1 cellular context compared by ENCODE assay signal in genomic region chr11:62879150-62879549, GRCh38.
TF ChIP-seq lines count a peak whose summit lies in the region.

No MANE protein-coding gene starts in this region.

TF ChIP-seq in IMR-90, 13 proteins besides CTCF, POLR2A, EP300 and RAD21 (continued from another document):
- TF ChIP-seq USF2 (IDR thresholded peaks at IDR 0.05; ENCODE audit: low read depth, low read length) (no peak), RFX5 (IDR thresholded peaks at IDR 0.05; ENCODE audit: low read depth, low read length) (no peak), RCOR1 (IDR thresholded peaks at IDR 0.05; ENCODE audit: insufficient replicate concordance, low read length) (no peak), FOS (IDR thresholded peaks at IDR 0.05; ENCODE audit: low read depth, low read length) (no peak), ELK1 (IDR thresholded peaks at IDR 0.05; ENCODE audit: borderline replicate concordance, low read depth, low read length) (no peak), MXI1 (IDR thresholded peaks at IDR 0.05; ENCODE audit: borderline replicate concordance, low read depth, low read length) (no peak), BHLHE40 (IDR thresholded peaks at IDR 0.05; ENCODE audit: low read depth, low read length) (no peak), MAZ (IDR thresholded peaks at IDR 0.05; ENCODE audit: borderline replicate concordance, low read depth, low read length) (no peak), MAFK (IDR thresholded peaks at IDR 0.05; ENCODE audit: low read depth, low read length) (no peak), CEBPB (IDR thresholded peaks at IDR 0.05; ENCODE audit: low read depth, low read length) (no peak), CHD1 (IDR thresholded peaks at IDR 0.05; ENCODE audit: low read depth, low read length) (no peak), SMC3 (IDR thresholded peaks at IDR 0.05; ENCODE audit: low read depth, low read length) (no peak)
